ENCODE assay signal across 10 cellular contexts in genomic region chr12:57783861-57784260, GRCh38. TPM values are rescaled to one million over a fixed set of nuclear protein-coding genes. Genes with fewer than 3 reads are reported as not detected.
A peak's percentile ranks its signal among the peaks of the same experiment; 100 is the strongest.
DNase-seq lines count a peak whose midpoint lies in the region; ATAC-seq and TF ChIP-seq lines count a peak whose summit lies in the region.
"Had no signal": no experiment of that assay in that cellular context is flagged by ENCODE, and none has a peak within 500 bp of the region (broad histone marks: within the 10 kb centered on the region; RNA-seq: fewer than 3 reads in every experiment).

No MANE protein-coding gene starts in this region.

- DNase-seq in activated naive CD4-positive, alpha-beta T cell treated with anti-CD3 and anti-CD28 coated beads for 36 hours = no peak
- no peak for DNase-seq in activated naive CD4-positive, alpha-beta T cell treated with anti-CD3 and anti-CD28 coated beads, Interleukin-2, amount 50 U/mL, for 16 hours
- DNase-seq in SK-N-MC (ENCODE audit: low read depth, low spot score) (no peak), fibroblast of the aortic adventitia (ENCODE audit: low read depth) (no peak), glomerular visceral epithelial cell (ENCODE audit: extremely low spot score) (no peak)
- no peak for DNase-seq in stimulated activated naive B cell treated with anti-CD40 and anti-IgM and Interleukin-4, amounts not matched to agents 10 μg/mL and 1 μg/mL and 100 μg/mL, for 72 hours
- DNase-seq in stimulated activated CD4-positive, alpha-beta T cell treated with anti-CD3 and anti-CD28 coated beads, Interleukin-2, amount 100 ng/mL, for 48 hours = no peak
- DNase-seq: esophagus squamous epithelium, left colon had no signal

- peak overlapping the region; percentile 34 for H3K4me3 ChIP-seq in SK-N-MC
- H3K4me3 ChIP-seq in fibroblast of the aortic adventitia (ENCODE audit: low read depth, low read length) = peak overlapping the region; percentile 19

- no peak for ATAC-seq in stimulated activated naive B cell treated with anti-CD40 and anti-IgM and Interleukin-4, amounts not matched to agents 10 μg/mL and 1 μg/mL and 100 μg/mL, for 72 hours (replicated peaks)
- ATAC-seq in GM21723 (IDR thresholded peaks at IDR 0.05; ENCODE audit: unreplicated experiment) = no peak

- CTCF ChIA-PET in activated naive CD4-positive, alpha-beta T cell treated with anti-CD3 and anti-CD28 coated beads for 36 hours (lab: Charles Lee) = interaction anchor here (0.9 to 2.9 kb wide), 12 partner anchors 9 to 123 kb away, joined by 3 to 20 read pairs (median 5); no protein-coding TSS in a partner anchor

- intact Hi-C loops in activated naive CD4-positive, alpha-beta T cell treated with anti-CD3 and anti-CD28 coated beads for 36 hours (cut with micrococcal nuclease) = loop anchor here (2.0 to 5.0 kb wide), 2 partner anchors 19 to 202 kb away; no protein-coding TSS in a partner anchor

- peaks cover 26% of the 10 kb centered on the region for H3K36me3 Mint-ChIP-seq in activated naive CD4-positive, alpha-beta T cell treated with anti-CD3 and anti-CD28 coated beads for 36 hours (ENCODE audit: low read depth)
- peaks cover 17 to 35% of the 10 kb centered on the region in 2 donors for H3K36me3 Mint-ChIP-seq in stimulated activated naive B cell treated with anti-CD40 and anti-IgM and Interleukin-4, amounts not matched to agents 10 μg/mL and 1 μg/mL and 100 μg/mL, for 72 hours

- H3K36me3 ChIP-seq in SK-N-MC (ENCODE audit: insufficient read depth, low read length) = peaks cover 40% of the 10 kb centered on the region

- H3K4me1 Mint-ChIP-seq in activated naive CD4-positive, alpha-beta T cell treated with anti-CD3 and anti-CD28 coated beads for 36 hours (ENCODE audit: low read depth) = peaks cover 31% of the 10 kb centered on the region
- peaks cover 8 to 22% of the 10 kb centered on the region in 2 donors for H3K4me1 Mint-ChIP-seq in stimulated activated naive B cell treated with anti-CD40 and anti-IgM and Interleukin-4, amounts not matched to agents 10 μg/mL and 1 μg/mL and 100 μg/mL, for 72 hours

- TF ChIP-seq CTCF in fibroblast of the aortic adventitia (IDR thresholded peaks at IDR 0.05; ENCODE audit: insufficient read depth, low read length) = no peak

- no peaks in the 10 kb centered on the region for H3K9me3 Mint-ChIP-seq in activated naive CD4-positive, alpha-beta T cell treated with anti-CD3 and anti-CD28 coated beads for 36 hours
- no peaks in the 10 kb centered on the region for H3K9me3 Mint-ChIP-seq in stimulated activated naive B cell treated with anti-CD40 and anti-IgM and Interleukin-4, amounts not matched to agents 10 μg/mL and 1 μg/mL and 100 μg/mL, for 72 hours

- no peak overlapping the region for H3K9ac ChIP-seq in SK-N-MC (ENCODE audit: insufficient read length)

- no peaks in the 10 kb centered on the region for H3K27me3 Mint-ChIP-seq in activated naive CD4-positive, alpha-beta T cell treated with anti-CD3 and anti-CD28 coated beads for 36 hours (ENCODE audit: low read depth)
- H3K27me3 Mint-ChIP-seq in stimulated activated naive B cell treated with anti-CD40 and anti-IgM and Interleukin-4, amounts not matched to agents 10 μg/mL and 1 μg/mL and 100 μg/mL, for 72 hours = no peaks in the 10 kb centered on the region

- no peaks in the 10 kb centered on the region for H3K9me3 ChIP-seq in SK-N-MC (ENCODE audit: low read depth, low read length)
- H3K9me3 ChIP-seq: esophagus squamous epithelium had no signal

- no peak overlapping the region for H3K27ac ChIP-seq in SK-N-MC

- H3K4me3 Mint-ChIP-seq in activated naive CD4-positive, alpha-beta T cell treated with anti-CD3 and anti-CD28 coated beads for 36 hours = peak overlapping the region; percentile 68
- H3K4me3 Mint-ChIP-seq in stimulated activated naive B cell treated with anti-CD40 and anti-IgM and Interleukin-4, amounts not matched to agents 10 μg/mL and 1 μg/mL and 100 μg/mL, for 72 hours = peak overlapping the region; percentile 58 to 72

- H3K27ac Mint-ChIP-seq in activated naive CD4-positive, alpha-beta T cell treated with anti-CD3 and anti-CD28 coated beads for 36 hours = peak overlapping the region; percentile 15
- no peak overlapping the region for H3K27ac Mint-ChIP-seq in stimulated activated naive B cell treated with anti-CD40 and anti-IgM and Interleukin-4, amounts not matched to agents 10 μg/mL and 1 μg/mL and 100 μg/mL, for 72 hours

RNA-seq across cellular contexts. Expression of gene TSFM, which starts 1.3 kb away (rescaled TPM):
- total RNA-seq in activated naive CD4-positive, alpha-beta T cell treated with anti-CD3 and anti-CD28 coated beads for 36 hours = 10 to 100 TPM; 32.8 to 34.3 TPM
- total RNA-seq in fibroblast of the aortic adventitia (ENCODE audit: low replicate concordance) = 16.2 and 19.9 TPM in 2 replicates

RNA-seq across cellular contexts. Expression of gene EEF1AKMT3, which starts 11.4 kb away (rescaled TPM):
- 1 to 10 TPM; 3.6 to 4.6 TPM for total RNA-seq in activated naive CD4-positive, alpha-beta T cell treated with anti-CD3 and anti-CD28 coated beads for 36 hours
- total RNA-seq in fibroblast of the aortic adventitia (ENCODE audit: low replicate concordance) = 3.9 and 6.6 TPM in 2 replicates

RNA-seq across cellular contexts. Expression of gene METTL1, which starts 12.0 kb away (rescaled TPM):
- total RNA-seq in activated naive CD4-positive, alpha-beta T cell treated with anti-CD3 and anti-CD28 coated beads for 36 hours = 10 to 100 TPM; 17.3 to 20.4 TPM
- total RNA-seq in fibroblast of the aortic adventitia (ENCODE audit: low replicate concordance) = 9.7 and 10.5 TPM in 2 replicates

RNA-seq across cellular contexts. Expression of gene CYP27B1, which starts 17.0 kb away (rescaled TPM):
- total RNA-seq in activated naive CD4-positive, alpha-beta T cell treated with anti-CD3 and anti-CD28 coated beads for 36 hours = 1 to 10 TPM; 5.4 to 6.1 TPM
- total RNA-seq in fibroblast of the aortic adventitia (ENCODE audit: low replicate concordance) = 0.45 TPM in 1 of 2 replicates, not detected in the other

RNA-seq across cellular contexts. Expression of gene MARCHF9, which starts 29.0 kb away (rescaled TPM):
- 10 to 100 TPM; 10.4 to 10.8 TPM for total RNA-seq in activated naive CD4-positive, alpha-beta T cell treated with anti-CD3 and anti-CD28 coated beads for 36 hours
- 0.57 and 2.1 TPM in 2 replicates for total RNA-seq in fibroblast of the aortic adventitia (ENCODE audit: low replicate concordance)
